ENCODE assay signal across 17 cellular contexts in genomic region chr12:104951759-104952509, GRCh38. TPM values are rescaled to one million over a fixed set of nuclear protein-coding genes. Genes with fewer than 3 reads are reported as not detected.
DNase-seq lines count a peak whose midpoint lies in the region; ATAC-seq, FAIRE-seq and TF ChIP-seq lines count a peak whose summit lies in the region.
"Had no signal": no experiment of that assay in that cellular context is flagged by ENCODE, and none has a peak within 500 bp of the region (broad histone marks: within the 10 kb centered on the region; RNA-seq: fewer than 3 reads in every experiment).

No MANE protein-coding gene starts in this region.

- H3K27me3 ChIP-seq in adipocyte (replicated peaks; ENCODE audit: control insufficient read depth, insufficient read depth, low read length) (no peaks in the 10 kb centered on the region), stomach (no peaks in the 10 kb centered on the region)
- H3K27me3 ChIP-seq: ovary had no signal

- H3K27ac ChIP-seq in stomach: peak overlapping the region in 4 of 5 donors; percentile 61 to 94 (median 86)
- H3K27ac ChIP-seq: BLaER1, ovary had no signal

- peaks cover 11% of the 10 kb centered on the region for H3K27me3 Mint-ChIP-seq in activated T-helper 1 cell treated with anti-CD3 and anti-CD28 coated beads, Interleukin-12 subunit alpha, Interleukin-12 subunit beta, Interleukin-2, Interleukin-4 antibody, amounts not matched to agents 30 ng/mL and 10 ng/mL and 1 ng/mL, durations not matched to agents 14 hours and 24 hours and 36 hours (ENCODE audit: insufficient read depth)
- H3K27me3 Mint-ChIP-seq: IgD-negative memory B cell had no signal

- peak; percentile 86 for FAIRE-seq in H54 (lab: Jason Lieb, UNC)

- H3K9ac ChIP-seq in adipocyte (ENCODE audit: low read length): no peak overlapping the region
- H3K9ac ChIP-seq: BLaER1 had no signal

- DNase-seq in H54 (ENCODE audit: insufficient read length, low spot score) (no peak), adipocyte (ENCODE audit: low read depth) (peak; percentile 59), hepatic stellate cell (ENCODE audit: low spot score) (peak; percentile 50), stomach (no peak), cardiac septum (ENCODE audit: low spot score) (no peak)
- no peak for DNase-seq in activated T-helper 1 cell treated with anti-CD3 and anti-CD28 coated beads, Interleukin-12 subunit alpha, Interleukin-12 subunit beta, Interleukin-2, Interleukin-4 antibody, amounts not matched to agents 30 ng/mL and 10 ng/mL and 1 ng/mL, durations not matched to agents 14 hours and 24 hours and 36 hours (ENCODE audit: low spot score)
- DNase-seq: activated CD4-positive, alpha-beta T cell treated with anti-CD3 and anti-CD28 coated beads, Interleukin-2, amount 50 U/mL, for 4 hours; activated naive CD8-positive, alpha-beta T cell treated with anti-CD3 and anti-CD28 coated beads for 36 hours; activated T-cell treated with anti-CD3 and anti-CD28 coated beads, Interleukin-2, amount 50 U/mL, for 1 hour; cerebellar nuclear complex; NCI-H2081 treated with DMSO at 0.1 percent for 48 hours; NCI-H526 treated with DMSO at 0.1 percent for 48 hours; ovary had no signal

- H3K4me3 ChIP-seq in adipocyte (ENCODE audit: low read length): no peak overlapping the region
- no peak overlapping the region for H3K4me3 ChIP-seq in stomach
- H3K4me3 ChIP-seq: BLaER1, ovary had no signal

- no peak for TF ChIP-seq EP300 in stomach (IDR thresholded peaks at IDR 0.05)

- no peak overlapping the region for H3K27ac Mint-ChIP-seq in activated T-helper 1 cell treated with anti-CD3 and anti-CD28 coated beads, Interleukin-12 subunit alpha, Interleukin-12 subunit beta, Interleukin-2, Interleukin-4 antibody, amounts not matched to agents 30 ng/mL and 10 ng/mL and 1 ng/mL, durations not matched to agents 14 hours and 24 hours and 36 hours
- H3K27ac Mint-ChIP-seq: activated naive CD8-positive, alpha-beta T cell treated with anti-CD3 and anti-CD28 coated beads for 36 hours; IgD-negative memory B cell had no signal

- H3K4me3 Mint-ChIP-seq in activated T-helper 1 cell treated with anti-CD3 and anti-CD28 coated beads, Interleukin-12 subunit alpha, Interleukin-12 subunit beta, Interleukin-2, Interleukin-4 antibody, amounts not matched to agents 30 ng/mL and 10 ng/mL and 1 ng/mL, durations not matched to agents 14 hours and 24 hours and 36 hours: no peak overlapping the region
- H3K4me3 Mint-ChIP-seq: activated naive CD8-positive, alpha-beta T cell treated with anti-CD3 and anti-CD28 coated beads for 36 hours; IgD-negative memory B cell had no signal

- H3K4me1 Mint-ChIP-seq in activated T-helper 1 cell treated with anti-CD3 and anti-CD28 coated beads, Interleukin-12 subunit alpha, Interleukin-12 subunit beta, Interleukin-2, Interleukin-4 antibody, amounts not matched to agents 30 ng/mL and 10 ng/mL and 1 ng/mL, durations not matched to agents 14 hours and 24 hours and 36 hours (ENCODE audit: low read depth): peaks cover 26% of the 10 kb centered on the region
- H3K4me1 Mint-ChIP-seq: IgD-negative memory B cell had no signal

- no peaks in the 10 kb centered on the region for H3K9me3 ChIP-seq in adipocyte (ENCODE audit: control insufficient read depth, low read length)
- H3K9me3 ChIP-seq in stomach: no peaks in the 10 kb centered on the region
- H3K9me3 ChIP-seq: BLaER1, ovary had no signal

- intact Hi-C loops in stomach (cut with DNase I; ENCODE audit: low total_unique reads): no loop called here
- intact Hi-C loops in activated T-helper 1 cell treated with anti-CD3 and anti-CD28 coated beads, Interleukin-12 subunit alpha, Interleukin-12 subunit beta, Interleukin-2, Interleukin-4 antibody, amounts not matched to agents 30 ng/mL and 10 ng/mL and 1 ng/mL, durations not matched to agents 14 hours and 24 hours and 36 hours (cut with micrococcal nuclease): no loop called here
- intact Hi-C loops in cardiac septum (cut with DNase I): no loop called here

- peaks cover 16% of the 10 kb centered on the region for H3K4me1 ChIP-seq in adipocyte (ENCODE audit: control insufficient read depth, insufficient read depth, low read length)
- H3K4me1 ChIP-seq in stomach: peaks cover 6 to 50% (median 29%) of the 10 kb centered on the region in 4 donors
- H3K4me1 ChIP-seq: BLaER1 had no signal

- no peak for TF ChIP-seq CTCF in stomach (IDR thresholded peaks at IDR 0.05)

- no peak for ATAC-seq in HG02623 (IDR thresholded peaks at IDR 0.05; ENCODE audit: unreplicated experiment)
- ATAC-seq in HG03469 (IDR thresholded peaks at IDR 0.05; ENCODE audit: unreplicated experiment): no peak

- WGBS in stomach, 5 donors: 36 to 67% (median 53%) methylated on average over 5 of the region's 5 CpGs

- H3K36me3 Mint-ChIP-seq in activated T-helper 1 cell treated with anti-CD3 and anti-CD28 coated beads, Interleukin-12 subunit alpha, Interleukin-12 subunit beta, Interleukin-2, Interleukin-4 antibody, amounts not matched to agents 30 ng/mL and 10 ng/mL and 1 ng/mL, durations not matched to agents 14 hours and 24 hours and 36 hours (ENCODE audit: low read depth): peaks cover 8% of the 10 kb centered on the region
- H3K36me3 Mint-ChIP-seq: activated naive CD8-positive, alpha-beta T cell treated with anti-CD3 and anti-CD28 coated beads for 36 hours had no signal

- no peaks in the 10 kb centered on the region for H3K9me3 Mint-ChIP-seq in activated T-helper 1 cell treated with anti-CD3 and anti-CD28 coated beads, Interleukin-12 subunit alpha, Interleukin-12 subunit beta, Interleukin-2, Interleukin-4 antibody, amounts not matched to agents 30 ng/mL and 10 ng/mL and 1 ng/mL, durations not matched to agents 14 hours and 24 hours and 36 hours
- H3K9me3 Mint-ChIP-seq: activated naive CD8-positive, alpha-beta T cell treated with anti-CD3 and anti-CD28 coated beads for 36 hours; IgD-negative memory B cell had no signal

- H3K36me3 ChIP-seq in adipocyte (ENCODE audit: control insufficient read depth, insufficient read depth, low read length, severe bottlenecking): no peaks in the 10 kb centered on the region
- no peaks in the 10 kb centered on the region for H3K36me3 ChIP-seq in stomach
- H3K36me3 ChIP-seq: BLaER1, ovary had no signal

- TF ChIP-seq POLR2A in H54 (IDR thresholded peaks at IDR 0.05; ENCODE audit: low read depth, low read length) (no peak), stomach (IDR thresholded peaks at IDR 0.05) (no peak)

RNA-seq across cellular contexts. Expression of gene SLC41A2, which starts 6.2 kb away (rescaled TPM):
- total RNA-seq in stomach: 100 to 1,000 TPM in 4 of 5 donors, 10 to 100 TPM in 1; 26.8 to 208 (median 181) TPM
- 10 to 100 TPM in 2 of 3 donors, 1 to 10 TPM in 1; 5.4 to 23.2 (median 14.8) TPM for polyA plus RNA-seq in stomach
- 16.4 and 19.0 TPM in 2 replicates for total RNA-seq in activated T-helper 1 cell treated with anti-CD3 and anti-CD28 coated beads, Interleukin-12 subunit alpha, Interleukin-12 subunit beta, Interleukin-2, Interleukin-4 antibody, amounts not matched to agents 30 ng/mL and 10 ng/mL and 1 ng/mL, durations not matched to agents 14 hours and 24 hours and 36 hours
- 6.8 TPM for total RNA-seq in cardiac septum

RNA-seq across cellular contexts. Expression of gene NOPCHAP1, which starts 34.2 kb away (rescaled TPM):
- 10 to 100 TPM in 1 of 5 donors, 1 to 10 TPM in 4; 2.6 to 29.8 (median 4.6) TPM for total RNA-seq in stomach
- 10 to 100 TPM; 14.2 to 18.1 (median 15.9) TPM for polyA plus RNA-seq in stomach
- total RNA-seq in activated T-helper 1 cell treated with anti-CD3 and anti-CD28 coated beads, Interleukin-12 subunit alpha, Interleukin-12 subunit beta, Interleukin-2, Interleukin-4 antibody, amounts not matched to agents 30 ng/mL and 10 ng/mL and 1 ng/mL, durations not matched to agents 14 hours and 24 hours and 36 hours: 28.0 and 40.0 TPM in 2 replicates
- 9.4 TPM for total RNA-seq in cardiac septum

Comparison
In these comparisons a context has a peak if more than half of its experiments do, and no peak if none do; other contexts are left out.
1. DNase-seq: peak in adipocyte (single experiment) and hepatic stellate cell (single experiment); none in H54 (single experiment), stomach (single experiment), activated T-helper 1 cell treated with anti-CD3 and anti-CD28 coated beads, Interleukin-12 subunit alpha, Interleukin-12 subunit beta, Interleukin-2, Interleukin-4 antibody, amounts not matched to agents 30 ng/mL and 10 ng/mL and 1 ng/mL, durations not matched to agents 14 hours and 24 hours and 36 hours (single experiment) and cardiac septum (single experiment).